In the genomic region with DNA sequence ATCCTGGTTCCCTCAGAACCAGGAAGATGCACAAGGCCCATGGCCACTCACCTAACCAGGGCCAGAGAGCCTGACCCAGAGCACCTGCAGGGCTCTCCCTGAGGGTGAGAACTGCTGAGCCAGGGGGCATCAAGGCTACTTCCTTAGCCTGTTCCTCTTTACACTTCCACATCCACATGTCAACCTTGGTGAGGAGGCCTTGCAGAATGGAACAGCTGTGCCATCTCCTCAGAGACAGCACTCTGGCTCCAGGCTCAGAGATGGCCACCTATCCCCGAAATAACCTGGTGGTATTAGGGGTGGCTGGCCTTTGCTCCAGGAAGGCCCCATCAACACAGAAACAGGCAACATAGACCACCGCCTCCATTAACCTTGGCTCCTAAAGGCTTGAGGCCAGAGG, we compare ENCODE assay signal across 25 cellular contexts.
"Had no signal": no experiment of that assay in that cellular context is flagged by ENCODE, and none has a peak within 500 bp of the region (broad histone marks: within the 10 kb centered on the region; RNA-seq: fewer than 3 reads in every experiment).

No MANE protein-coding gene starts in this region.

- ATAC-seq: activated T-helper 17 cell treated with anti-CD3 and anti-CD28 coated beads, Interleukin-2, amount 50 U/mL, for 72 hours; K562 had no signal

- DNase-seq: activated CD4-positive, alpha-beta T cell treated with anti-CD3 and anti-CD28 coated beads, Interleukin-2, amount 50 U/mL, for 1 hour; activated CD4-positive, CD25-positive, alpha-beta regulatory T cell; activated gamma-delta T cell; activated naive CD4-positive, alpha-beta T cell treated with anti-CD3 and anti-CD28 coated beads for 36 hours; activated T-cell treated with anti-CD3 and anti-CD28 coated beads for 4 hours; activated T-cell treated with anti-CD3 and anti-CD28 coated beads, Interleukin-2, amount 50 U/mL, for 48 hours; amygdala; Karpas-422; NCI-H1105 treated with DMSO at 0.1 percent for 48 hours; NCI-H1436 treated with DMSO at 0.1 percent for 48 hours; NCI-H187; NCI-H2081; NCI-H510A treated with DMSO at 0.1 percent for 48 hours; NCI-H69; NK-92 treated with Interleukin-12 subunit alpha and Interleukin-12 subunit beta, amount 100 ng/mL, for 24 hours; Peyer's patch; Right ventricle myocardium superior; T-helper 1 cell had no signal

- H3K27ac ChIP-seq: RWPE1, SJSA1, VCaP had no signal

- H3K9me3 Mint-ChIP-seq: activated naive CD4-positive, alpha-beta T cell treated with anti-CD3 and anti-CD28 coated beads for 36 hours; activated T-helper 17 cell treated with anti-CD3 and anti-CD28 coated beads, Interleukin-2, amount 50 U/mL, for 72 hours had no signal

- H3K4me3 Mint-ChIP-seq: activated naive CD4-positive, alpha-beta T cell treated with anti-CD3 and anti-CD28 coated beads for 36 hours; activated naive CD8-positive, alpha-beta T cell; activated T-helper 17 cell treated with anti-CD3 and anti-CD28 coated beads, Interleukin-2, amount 50 U/mL, for 72 hours; brain had no signal

- H3K36me3 ChIP-seq: Peyer's patch, SJSA1 had no signal

- H3K4me1 Mint-ChIP-seq: activated T-helper 17 cell treated with anti-CD3 and anti-CD28 coated beads, Interleukin-2, amount 50 U/mL, for 72 hours had no signal

- H3K4me1 ChIP-seq: Peyer's patch had no signal

- H3K27ac Mint-ChIP-seq: activated naive CD4-positive, alpha-beta T cell treated with anti-CD3 and anti-CD28 coated beads for 36 hours; activated naive CD8-positive, alpha-beta T cell; activated T-helper 17 cell treated with anti-CD3 and anti-CD28 coated beads, Interleukin-2, amount 50 U/mL, for 72 hours had no signal

- H3K4me3 ChIP-seq: K562, Peyer's patch, SJSA1 had no signal

- H3K36me3 Mint-ChIP-seq: activated naive CD8-positive, alpha-beta T cell; brain had no signal

- H3K9me3 ChIP-seq: Peyer's patch, SJSA1 had no signal

- H3K27me3 ChIP-seq: Peyer's patch, SJSA1 had no signal
